Comparison of ENCODE assay signal across 19 cellular contexts in genomic region chr3:14047027-14047426, GRCh38.
A peak's percentile ranks its signal among the peaks of the same experiment; 100 is the strongest.
DNase-seq lines count a peak whose midpoint lies in the region; ATAC-seq and TF ChIP-seq lines count a peak whose summit lies in the region.
"Had no signal": no experiment of that assay in that cellular context is flagged by ENCODE, and none has a peak within 500 bp of the region (broad histone marks: within the 10 kb centered on the region; RNA-seq: fewer than 3 reads in every experiment).

No MANE protein-coding gene starts in this region.

- no peak overlapping the region for H3K9ac ChIP-seq in skeletal muscle tissue (ENCODE audit: low read depth in 1 of 3, low read length in 3 of 3)

- peaks cover 3 to 12% (median 10%) of the 10 kb centered on the region in 3 donors for H3K27me3 Mint-ChIP-seq in CD14-positive monocyte (ENCODE audit: low read depth in 3 of 3)

- H3K27me3 ChIP-seq in heart left ventricle = peaks cover 0 to 6% (median 0%) of the 10 kb centered on the region in 9 donors
- no peaks in the 10 kb centered on the region for H3K27me3 ChIP-seq in skeletal muscle tissue (ENCODE audit: control insufficient read depth in 3 of 3, insufficient read depth in 3 of 3, low read length in 3 of 3)
- H3K27me3 ChIP-seq in ascending aorta = no peaks in the 10 kb centered on the region

- TF ChIP-seq POLR2A in heart left ventricle (IDR thresholded peaks at IDR 0.05) = no peak

- intact Hi-C loops in heart left ventricle (cut with DNase I) (no loop called here), left cardiac atrium (cut with DNase I) (no loop called here), ascending aorta (cut with DNase I) (no loop called here), CD14-positive monocyte (cut with micrococcal nuclease) (no loop called here)

- TF ChIP-seq CTCF in heart left ventricle (IDR thresholded peaks at IDR 0.05) (no peak), ascending aorta (IDR thresholded peaks at IDR 0.05) (no peak), CD14-positive monocyte (IDR thresholded peaks at IDR 0.05) (no peak)

- 62 to 67% (median 64%) methylated on average over 5 of the region's 5 CpGs for WGBS in heart left ventricle, 4 donors

- H3K9me3 Mint-ChIP-seq in CD14-positive monocyte = peaks cover 0 to 8% (median 2%) of the 10 kb centered on the region in 7 donors
- H3K9me3 Mint-ChIP-seq: CD4-positive, alpha-beta T cell had no signal

- H3K4me1 ChIP-seq in heart left ventricle (no peaks in the 10 kb centered on the region), skeletal muscle tissue (ENCODE audit: control insufficient read depth in 3 of 3, insufficient read depth in 3 of 3, low read length in 3 of 3) (no peaks in the 10 kb centered on the region), ascending aorta (peaks cover 0 to 3% of the 10 kb centered on the region in 2 donors)
- H3K4me1 ChIP-seq: BE2C had no signal

- DNase-seq in heart left ventricle = no peak
- DNase-seq in left cardiac atrium = no peak
- DNase-seq in NCI-H748 (lab: John Stamatoyannopoulos, UW; ENCODE audit: unreplicated experiment) = peak; percentile 68
- DNase-seq in islet precursor cell = no peak
- DNase-seq in ascending aorta (ENCODE audit: low spot score in 2 of 2) = no peak
- no peak for DNase-seq in CD14-positive monocyte (ENCODE audit: low spot score)
- DNase-seq: BE2C; CD4-positive, alpha-beta T cell; DMS53; EL; NCI-H1105; NCI-H1694; NCI-H2107; NCI-H226; NCI-H524 had no signal

- H3K4me1 Mint-ChIP-seq in CD14-positive monocyte = no peaks in the 10 kb centered on the region

- ATAC-seq in heart left ventricle (no peak), left cardiac atrium (no peak), esophagus mucosa (peak; percentile 67)
- ATAC-seq: GM12878, Panc1 had no signal

- H3K36me3 ChIP-seq in heart left ventricle (peaks cover 0 to 5% (median 0%) of the 10 kb centered on the region in 9 donors), skeletal muscle tissue (ENCODE audit: control insufficient read depth in 3 of 3, insufficient read depth in 3 of 3, low read length in 3 of 3) (no peaks in the 10 kb centered on the region), ascending aorta (no peaks in the 10 kb centered on the region)
- H3K36me3 ChIP-seq: BE2C had no signal

- peak overlapping the region in 8 of 12 donors; percentile 8 to 62 (median 40) for H3K27ac ChIP-seq in heart left ventricle
- no peak overlapping the region for H3K27ac ChIP-seq in skeletal muscle tissue (ENCODE audit: low read depth, low read length)
- no peak overlapping the region for H3K27ac ChIP-seq in ascending aorta

- H3K4me3 Mint-ChIP-seq in CD14-positive monocyte = no peak overlapping the region
- H3K4me3 Mint-ChIP-seq: CD4-positive, alpha-beta T cell had no signal

- H3K27ac Mint-ChIP-seq in CD14-positive monocyte = no peak overlapping the region
- H3K27ac Mint-ChIP-seq: CD4-positive, alpha-beta T cell had no signal

- no peaks in the 10 kb centered on the region for H3K36me3 Mint-ChIP-seq in CD14-positive monocyte

- H3K4me3 ChIP-seq in heart left ventricle (peak overlapping the region in 10 of 12 donors; percentile 3 to 51 (median 40)), skeletal muscle tissue (ENCODE audit: low read length in 3 of 3) (peak overlapping the region in 2 of 3 donors; percentile 10 to 46), ascending aorta (no peak overlapping the region)
- H3K4me3 ChIP-seq: GM12878 had no signal

- H3K9me3 ChIP-seq in heart left ventricle (peaks cover 0 to 5% (median 0%) of the 10 kb centered on the region in 12 donors), skeletal muscle tissue (ENCODE audit: control insufficient read depth in 3 of 3, low read length in 3 of 3) (no peaks in the 10 kb centered on the region), ascending aorta (no peaks in the 10 kb centered on the region)
- H3K9me3 ChIP-seq: BE2C had no signal

Comparison
In these comparisons a context has a peak if more than half of its experiments do, and no peak if none do; other contexts are left out.
1. H3K27ac ChIP-seq: peak in heart left ventricle (8 of 12); none in skeletal muscle tissue (single experiment) and ascending aorta (0 of 2).
2. H3K4me3 ChIP-seq: peak in heart left ventricle (10 of 12) and skeletal muscle tissue (2 of 3); none in ascending aorta (0 of 2).